24 cellular contexts compared by ENCODE assay signal in the genomic region with DNA sequence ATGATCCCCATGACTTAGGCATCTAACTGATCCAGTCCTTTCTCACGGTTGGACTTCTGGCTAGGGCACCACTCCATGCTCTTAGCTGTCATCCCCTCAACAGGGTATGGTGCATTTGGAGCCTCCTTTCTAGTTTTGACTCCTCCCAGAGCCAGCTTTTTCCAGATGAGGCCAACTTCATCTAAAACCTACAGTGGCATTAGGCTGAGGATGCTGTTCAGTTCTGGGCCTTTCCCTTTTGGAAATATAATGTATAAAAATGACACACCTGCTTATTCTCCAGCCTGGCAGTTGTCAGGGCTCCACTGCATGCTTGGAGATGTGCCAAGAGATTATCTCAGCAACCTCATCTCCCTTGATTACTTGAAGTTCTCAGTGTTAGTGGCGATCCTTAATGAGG.
DNase-seq lines count a peak whose midpoint lies in the region; ATAC-seq and TF ChIP-seq lines count a peak whose summit lies in the region.
"Had no signal": no experiment of that assay in that cellular context is flagged by ENCODE, and none has a peak within 500 bp of the region (broad histone marks: within the 10 kb centered on the region; RNA-seq: fewer than 3 reads in every experiment).

No MANE protein-coding gene starts in this region.

- no peaks in the 10 kb centered on the region for H3K9me3 ChIP-seq in endodermal cell (ENCODE audit: control insufficient read depth, low read length)
- H3K9me3 ChIP-seq in subcutaneous abdominal adipose tissue (ENCODE audit: control insufficient read depth in 5 of 5, low read length in 5 of 5), result no peaks in the 10 kb centered on the region
- H3K9me3 ChIP-seq: left ventricle myocardium inferior, MG63, testis had no signal

- H3K4me3 Mint-ChIP-seq in activated CD4-positive, alpha-beta T cell treated with anti-CD3 and anti-CD28 coated beads, Interleukin-2, amount 10 ng/mL, durations not matched to agents 24 days and 14 days, result no peak overlapping the region
- H3K4me3 Mint-ChIP-seq in activated CD4-positive, alpha-beta T cell treated with anti-CD3 and anti-CD28 coated beads, Interleukin-2, amount 10 ng/mL, durations not matched to agents 7 days and 5 days, result no peak overlapping the region
- H3K4me3 Mint-ChIP-seq in endodermal cell, result no peak overlapping the region
- H3K4me3 Mint-ChIP-seq: H9; naive thymus-derived CD8-positive, alpha-beta T cell had no signal

- POLR2A ChIA-PET in activated CD4-positive, alpha-beta T cell treated with anti-CD3 and anti-CD28 coated beads, Interleukin-2, amount 10 ng/mL, durations not matched to agents 7 days and 5 days (lab: Charles Lee), result no interaction called here

- H3K9ac ChIP-seq in endodermal cell (ENCODE audit: extremely low read depth, low read length, poor library complexity, severe bottlenecking), result peak overlapping the region; percentile 28
- H3K9ac ChIP-seq in subcutaneous abdominal adipose tissue (ENCODE audit: low read length in 5 of 5), result no peak overlapping the region

- TF ChIP-seq CTCF in endodermal cell (conservative IDR thresholded peaks at IDR 0.05), result no peak

- CTCF ChIA-PET in activated CD4-positive, alpha-beta T cell treated with anti-CD3 and anti-CD28 coated beads, Interleukin-2, amount 10 ng/mL, durations not matched to agents 7 days and 5 days (lab: Charles Lee), result no interaction called here

- no peaks in the 10 kb centered on the region for H3K4me1 Mint-ChIP-seq in activated CD4-positive, alpha-beta T cell treated with anti-CD3 and anti-CD28 coated beads, Interleukin-2, amount 10 ng/mL, durations not matched to agents 24 days and 14 days
- H3K4me1 Mint-ChIP-seq in activated CD4-positive, alpha-beta T cell treated with anti-CD3 and anti-CD28 coated beads, Interleukin-2, amount 10 ng/mL, durations not matched to agents 7 days and 5 days, result no peaks in the 10 kb centered on the region
- peaks cover 70% of the 10 kb centered on the region for H3K4me1 Mint-ChIP-seq in endodermal cell
- H3K4me1 Mint-ChIP-seq: naive thymus-derived CD8-positive, alpha-beta T cell had no signal

- H3K4me3 ChIP-seq in endodermal cell (ENCODE audit: low read length) (no peak overlapping the region), subcutaneous abdominal adipose tissue (ENCODE audit: low read depth in 1 of 5, low read length in 5 of 5) (no peak overlapping the region)
- H3K4me3 ChIP-seq: left ventricle myocardium inferior, MG63, testis had no signal

- no peak overlapping the region for H3K27ac Mint-ChIP-seq in activated CD4-positive, alpha-beta T cell treated with anti-CD3 and anti-CD28 coated beads, Interleukin-2, amount 10 ng/mL, durations not matched to agents 24 days and 14 days
- no peak overlapping the region for H3K27ac Mint-ChIP-seq in activated CD4-positive, alpha-beta T cell treated with anti-CD3 and anti-CD28 coated beads, Interleukin-2, amount 10 ng/mL, durations not matched to agents 7 days and 5 days
- H3K27ac Mint-ChIP-seq in endodermal cell, result peak overlapping the region; percentile 53
- H3K27ac Mint-ChIP-seq: naive thymus-derived CD8-positive, alpha-beta T cell had no signal

- H3K36me3 ChIP-seq in endodermal cell (ENCODE audit: control insufficient read depth, insufficient read depth, low read length) (no peaks in the 10 kb centered on the region), subcutaneous abdominal adipose tissue (ENCODE audit: control insufficient read depth in 5 of 5, insufficient read depth in 5 of 5, low read length in 5 of 5) (no peaks in the 10 kb centered on the region)
- H3K36me3 ChIP-seq: brain microvascular endothelial cell, left ventricle myocardium inferior, MG63 had no signal

- no peak overlapping the region for H3K27ac ChIP-seq in endodermal cell (ENCODE audit: low read depth, low read length)
- H3K27ac ChIP-seq in subcutaneous abdominal adipose tissue (ENCODE audit: low read depth, low read length), result peak overlapping the region; percentile 71
- H3K27ac ChIP-seq: brain microvascular endothelial cell, left ventricle myocardium inferior, testis had no signal

- H3K9me3 Mint-ChIP-seq in activated CD4-positive, alpha-beta T cell treated with anti-CD3 and anti-CD28 coated beads, Interleukin-2, amount 10 ng/mL, durations not matched to agents 24 days and 14 days, result no peaks in the 10 kb centered on the region
- no peaks in the 10 kb centered on the region for H3K9me3 Mint-ChIP-seq in activated CD4-positive, alpha-beta T cell treated with anti-CD3 and anti-CD28 coated beads, Interleukin-2, amount 10 ng/mL, durations not matched to agents 7 days and 5 days
- H3K9me3 Mint-ChIP-seq in endodermal cell, result no peaks in the 10 kb centered on the region
- H3K9me3 Mint-ChIP-seq: H9; naive thymus-derived CD8-positive, alpha-beta T cell had no signal

- DNase-seq in activated CD4-positive, alpha-beta T cell treated with anti-CD3 and anti-CD28 coated beads, Interleukin-2, amount 10 ng/mL, durations not matched to agents 24 days and 14 days, result peak; percentile 16
- no peak for DNase-seq in activated CD4-positive, alpha-beta T cell treated with anti-CD3 and anti-CD28 coated beads, Interleukin-2, amount 10 ng/mL, durations not matched to agents 7 days and 5 days
- DNase-seq in NCI-H2227 treated with DMSO at 0.1 percent for 48 hours (lab: John Stamatoyannopoulos, UW), result peak; percentile 31
- no peak for DNase-seq in endodermal cell
- no peak for DNase-seq in OCI-M2 (lab: John Stamatoyannopoulos, UW; ENCODE audit: unreplicated experiment)
- DNase-seq: activated CD4-positive, alpha-beta T cell treated with anti-CD3 and anti-CD28 coated beads for 4 hours; activated naive CD4-positive, alpha-beta T cell; activated T-cell treated with anti-CD3 and anti-CD28 coated beads, Interleukin-2, amount 50 U/mL, for 48 hours; C1 segment of cervical spinal cord; Calu3; KG1; left ventricle myocardium inferior; midbrain; naive thymus-derived CD8-positive, alpha-beta T cell; NCI-H1436; NCI-H526 treated with DMSO at 0.1 percent for 48 hours; stimulated activated naive CD4-positive, alpha-beta T cell; testis had no signal

- no peak for ATAC-seq in HG02763 (IDR thresholded peaks at IDR 0.05; ENCODE audit: unreplicated experiment)
- ATAC-seq in GM21447 (IDR thresholded peaks at IDR 0.05; ENCODE audit: unreplicated experiment), result no peak
- ATAC-seq: naive thymus-derived CD8-positive, alpha-beta T cell had no signal

- WGBS in endodermal cell (ENCODE audit: insufficient coverage in 1 of 2, insufficient read length in 1 of 2), 2 experiments, result 34 to 88% methylated on average over 1 to 2 of the region's 2 CpGs

- peaks cover 3% of the 10 kb centered on the region for H3K27me3 Mint-ChIP-seq in activated CD4-positive, alpha-beta T cell treated with anti-CD3 and anti-CD28 coated beads, Interleukin-2, amount 10 ng/mL, durations not matched to agents 24 days and 14 days
- peaks cover 7% of the 10 kb centered on the region for H3K27me3 Mint-ChIP-seq in activated CD4-positive, alpha-beta T cell treated with anti-CD3 and anti-CD28 coated beads, Interleukin-2, amount 10 ng/mL, durations not matched to agents 7 days and 5 days
- H3K27me3 Mint-ChIP-seq in endodermal cell (ENCODE audit: insufficient read depth), result peaks cover 10% of the 10 kb centered on the region

- peaks cover 27% of the 10 kb centered on the region for H3K4me1 ChIP-seq in endodermal cell (ENCODE audit: control insufficient read depth, insufficient read depth, low read length)
- peaks cover 0 to 48% (median 18%) of the 10 kb centered on the region in 5 donors for H3K4me1 ChIP-seq in subcutaneous abdominal adipose tissue (ENCODE audit: control insufficient read depth in 5 of 5, insufficient read depth in 5 of 5, low read length in 5 of 5)
- H3K4me1 ChIP-seq: testis had no signal

- intact Hi-C loops in activated CD4-positive, alpha-beta T cell treated with anti-CD3 and anti-CD28 coated beads, Interleukin-2, amount 10 ng/mL, durations not matched to agents 24 days and 14 days (cut with micrococcal nuclease), result no loop called here

- H3K27me3 ChIP-seq in endodermal cell (ENCODE audit: control insufficient read depth, insufficient read depth, low read length, poor library complexity, severe bottlenecking), result no peaks in the 10 kb centered on the region
- H3K27me3 ChIP-seq in subcutaneous abdominal adipose tissue (ENCODE audit: control insufficient read depth in 5 of 5, insufficient read depth in 4 of 5, low read length in 5 of 5), result no peaks in the 10 kb centered on the region
- H3K27me3 ChIP-seq: brain microvascular endothelial cell, MG63, testis had no signal

- H3K36me3 Mint-ChIP-seq in activated CD4-positive, alpha-beta T cell treated with anti-CD3 and anti-CD28 coated beads, Interleukin-2, amount 10 ng/mL, durations not matched to agents 24 days and 14 days (ENCODE audit: low read depth), result no peaks in the 10 kb centered on the region
- no peaks in the 10 kb centered on the region for H3K36me3 Mint-ChIP-seq in activated CD4-positive, alpha-beta T cell treated with anti-CD3 and anti-CD28 coated beads, Interleukin-2, amount 10 ng/mL, durations not matched to agents 7 days and 5 days (ENCODE audit: low read depth)
- no peaks in the 10 kb centered on the region for H3K36me3 Mint-ChIP-seq in endodermal cell (ENCODE audit: low read depth)
- H3K36me3 Mint-ChIP-seq: naive thymus-derived CD8-positive, alpha-beta T cell had no signal

Comparison
In these comparisons a context has a peak if more than half of its experiments do, and no peak if none do; other contexts are left out.
1. DNase-seq: peak in activated CD4-positive, alpha-beta T cell treated with anti-CD3 and anti-CD28 coated beads, Interleukin-2, amount 10 ng/mL, durations not matched to agents 24 days and 14 days (single experiment) and NCI-H2227 treated with DMSO at 0.1 percent for 48 hours (single experiment); none in activated CD4-positive, alpha-beta T cell treated with anti-CD3 and anti-CD28 coated beads, Interleukin-2, amount 10 ng/mL, durations not matched to agents 7 days and 5 days (single experiment), endodermal cell (single experiment) and OCI-M2 (single experiment).